ENCODE assay signal across 8 cellular contexts in the genomic region with DNA sequence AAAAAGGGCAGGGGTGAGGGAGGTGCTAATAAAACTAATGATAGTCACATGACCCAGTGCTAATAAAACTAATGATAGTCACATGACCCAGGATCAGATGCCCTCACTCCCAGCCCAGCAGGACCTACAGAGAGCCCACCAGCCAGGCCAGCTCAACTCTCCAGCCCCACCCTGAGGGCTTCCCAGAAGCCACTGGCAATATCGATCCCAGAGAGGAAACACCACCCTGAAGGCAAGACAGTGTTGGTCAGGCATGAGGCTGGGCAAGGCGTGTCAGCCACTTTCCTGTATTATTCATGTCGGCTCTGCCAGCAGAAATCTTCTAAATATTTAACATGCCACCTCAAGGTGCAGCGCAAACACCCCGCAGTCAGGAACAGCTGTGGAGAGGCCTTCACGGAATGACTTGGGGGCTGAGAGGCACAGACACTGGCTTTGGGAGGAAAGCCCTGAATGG. TPM values are rescaled to one million over a fixed set of nuclear protein-coding genes. Genes with fewer than 3 reads are reported as not detected.
DNase-seq lines count a peak whose midpoint lies in the region; ATAC-seq and TF ChIP-seq lines count a peak whose summit lies in the region.
"Had no signal": no experiment of that assay in that cellular context is flagged by ENCODE, and none has a peak within 500 bp of the region (broad histone marks: within the 10 kb centered on the region; RNA-seq: fewer than 3 reads in every experiment).

No MANE protein-coding gene starts in this region.

- H3K27ac Mint-ChIP-seq in naive B cell = peak overlapping the region in 1 of 6 donors; percentile 44

- peak overlapping the region; percentile 68; the same call in 1 of the 2 replicates for H3K4me3 ChIP-seq in BLaER1
- peak overlapping the region; percentile 79 to 81 for H3K4me3 ChIP-seq in ascending aorta

- peak overlapping the region in 6 of 8 donors; percentile 38 to 80 (median 71) for H3K4me3 Mint-ChIP-seq in naive B cell

- H3K27ac ChIP-seq in BLaER1 (no peak overlapping the region), ascending aorta (no peak overlapping the region)

- intact Hi-C loops in ascending aorta (cut with DNase I) = loop anchor here (2.0 kb wide), 1 partner anchor 85 kb away; no protein-coding TSS in a partner anchor

- H3K9me3 ChIP-seq in BLaER1 = peaks cover 19% of the 10 kb centered on the region
- no peaks in the 10 kb centered on the region for H3K9me3 ChIP-seq in ascending aorta

- no peak overlapping the region for H3K9ac ChIP-seq in BLaER1

- DNase-seq in COLO668 (lab: John Stamatoyannopoulos, UW; ENCODE audit: unreplicated experiment) (peak; percentile 28), ascending aorta (ENCODE audit: low spot score in 2 of 2) (no peak), naive B cell (no peak), NCI-H446 treated with DMSO at 0.1 percent for 48 hours (lab: John Stamatoyannopoulos, UW) (no peak)
- DNase-seq: NCI-H1105 had no signal

- H3K36me3 Mint-ChIP-seq in naive B cell = peaks cover 0 to 16% of the 10 kb centered on the region in 2 donors

- no peak for ATAC-seq in naive B cell (ENCODE audit: low read depth in 2 of 2)
- no peak for ATAC-seq in HG02884 (IDR thresholded peaks at IDR 0.05; ENCODE audit: unreplicated experiment)
- no peak for ATAC-seq in GM21390 (IDR thresholded peaks at IDR 0.05; ENCODE audit: unreplicated experiment)

- H3K27me3 ChIP-seq in BLaER1 = peaks cover 64% of the 10 kb centered on the region
- H3K27me3 ChIP-seq in ascending aorta = no peaks in the 10 kb centered on the region

- no peaks in the 10 kb centered on the region for H3K36me3 ChIP-seq in BLaER1
- no peaks in the 10 kb centered on the region for H3K36me3 ChIP-seq in ascending aorta

- H3K4me2 ChIP-seq in BLaER1 = no peak overlapping the region

- peaks cover 69 to 85% (median 85%) of the 10 kb centered on the region in 3 donors for H3K27me3 Mint-ChIP-seq in naive B cell

- H4K20me1 ChIP-seq in BLaER1 = peaks cover 21% of the 10 kb centered on the region; the same call in 1 of the 2 replicates

- no peak for TF ChIP-seq CTCF in ascending aorta (IDR thresholded peaks at IDR 0.05)

- peaks cover 3 to 13% (median 9%) of the 10 kb centered on the region in 7 donors for H3K9me3 Mint-ChIP-seq in naive B cell

- H3K4me1 Mint-ChIP-seq in naive B cell = peaks cover 8 to 18% (median 17%) of the 10 kb centered on the region in 3 donors

- H3K4me1 ChIP-seq in BLaER1 (peaks cover 37% of the 10 kb centered on the region), ascending aorta (peaks cover 0 to 19% of the 10 kb centered on the region in 2 donors)

RNA-seq across cellular contexts. Expression of a gene that starts 1.5 kb away (rescaled TPM):
- 6.4 TPM for total RNA-seq in ascending aorta
- polyA plus RNA-seq in naive B cell (ENCODE audit: low read depth in 6 of 6) = under 1 TPM in 1 of 6 donors, not detected in 5; 0.11 TPM
